Comparison of ENCODE assay signal across 30 cellular contexts in genomic region chr9:20191239-20191840, GRCh38.
A peak's percentile ranks its signal among the peaks of the same experiment; 100 is the strongest.
DNase-seq lines count a peak whose midpoint lies in the region; ATAC-seq, FAIRE-seq and TF ChIP-seq lines count a peak whose summit lies in the region.
"Had no signal": no experiment of that assay in that cellular context is flagged by ENCODE, and none has a peak within 500 bp of the region (broad histone marks: within the 10 kb centered on the region; RNA-seq: fewer than 3 reads in every experiment).

No MANE protein-coding gene starts in this region.

- no peak overlapping the region for H3K23ac ChIP-seq in H1 (ENCODE audit: insufficient read length)

- no peak overlapping the region for H2AK5ac ChIP-seq in H1 (ENCODE audit: low read depth, low read length)

- no peak overlapping the region for H4K5ac ChIP-seq in H1 (ENCODE audit: insufficient read length, low read depth, low read length)

- H3K4me3 ChIP-seq in LNCaP clone FGC (ENCODE audit: low read depth, low read length) = no peak overlapping the region
- no peak overlapping the region for H3K4me3 ChIP-seq in H1 (ENCODE audit: extremely low read depth in 1 of 4, insufficient read depth in 2 of 4, low read depth in 3 of 4, low read length in 4 of 4)
- H3K4me3 ChIP-seq: HAP-1, left lung, pancreas, right lobe of liver, tibial artery had no signal

- TF ChIP-seq EP300 in H1 (IDR thresholded peaks at IDR 0.05; ENCODE audit: borderline replicate concordance in 1 of 2, low read depth in 2 of 2, low read length in 2 of 2) = no peak

- no peak overlapping the region for H2AFZ ChIP-seq in H1 (ENCODE audit: low read length)

- 88% methylated on average over 4 of the region's 4 CpGs; no CpG with 5 or more reads in 1 of the 2 experiments for WGBS in H1 (ENCODE audit: extremely low coverage in 1 of 2, insufficient coverage in 1 of 2, insufficient read length in 1 of 2, insufficient replicate concordance in 2 of 2, low coverage in 1 of 2, low lambda C conversion rate in 2 of 2, missing lambda C conversion rate in 1 of 2), 2 experiments

- TF ChIP-seq CTCF in LNCaP clone FGC (IDR thresholded peaks at IDR 0.05; ENCODE audit: control insufficient read depth, extremely low read depth, insufficient read depth) = 0 out of 2 replicates have a peak, but pooled peaks have one; percentile 5
- TF ChIP-seq CTCF in H1 (IDR thresholded peaks at IDR 0.05; ENCODE audit: control extremely low read depth in 1 of 3, insufficient read depth in 1 of 3, low read depth in 1 of 3, low read length in 3 of 3) = peak in 2 of 3 experiments; percentile 2 to 18; a peak in 2 of 4 replicates

- H3K4me3 Mint-ChIP-seq in activated T-cell treated with anti-CD3 and anti-CD28 coated beads, Interleukin-2, amount 50 U/mL, for 24 hours = no peak overlapping the region
- H3K4me3 Mint-ChIP-seq: activated naive CD8-positive, alpha-beta T cell treated with anti-CD3 and anti-CD28 coated beads, Interleukin-2, amount 10 ng/mL, durations not matched to agents 7 days and 5 days; natural killer cell; stimulated activated naive CD8-positive, alpha-beta T cell treated with anti-CD3 and anti-CD28 coated beads, Interleukin-15, amount 100 ng/mL, for 72 hours had no signal

- H2BK5ac ChIP-seq in H1 (ENCODE audit: low read depth, low read length) = no peak overlapping the region

- H2BK15ac ChIP-seq in H1 (ENCODE audit: low read length) = no peak overlapping the region

- H3K27me3 Mint-ChIP-seq in activated T-cell treated with anti-CD3 and anti-CD28 coated beads, Interleukin-2, amount 50 U/mL, for 24 hours = no peaks in the 10 kb centered on the region
- H3K27me3 Mint-ChIP-seq: stimulated activated naive CD8-positive, alpha-beta T cell treated with anti-CD3 and anti-CD28 coated beads, Interleukin-15, amount 100 ng/mL, for 72 hours had no signal

- peaks cover 13% of the 10 kb centered on the region for H3K9me3 Mint-ChIP-seq in activated T-cell treated with anti-CD3 and anti-CD28 coated beads, Interleukin-2, amount 50 U/mL, for 24 hours

- no peak overlapping the region for H4K91ac ChIP-seq in H1 (replicated peaks; ENCODE audit: insufficient read length, low read length)

- FAIRE-seq in H1 (lab: Jason Lieb, UNC) = no peak
- FAIRE-seq: colon, pancreas, RCC 7860 had no signal

- no peak overlapping the region for H3K4ac ChIP-seq in H1 (replicated peaks; ENCODE audit: insufficient read length, low read depth, low read length)

- H3K23me2 ChIP-seq in H1 (ENCODE audit: low read depth, low read length) = no peaks in the 10 kb centered on the region

- H3K18ac ChIP-seq in H1 (ENCODE audit: extremely low read depth, low read length) = no peak overlapping the region

- H3K27ac Mint-ChIP-seq in activated T-cell treated with anti-CD3 and anti-CD28 coated beads, Interleukin-2, amount 50 U/mL, for 24 hours = no peak overlapping the region
- H3K27ac Mint-ChIP-seq: activated naive CD8-positive, alpha-beta T cell treated with anti-CD3 and anti-CD28 coated beads, Interleukin-2, amount 10 ng/mL, durations not matched to agents 7 days and 5 days; natural killer cell; stimulated activated naive CD8-positive, alpha-beta T cell treated with anti-CD3 and anti-CD28 coated beads, Interleukin-15, amount 100 ng/mL, for 72 hours had no signal

- no peak overlapping the region for H3K14ac ChIP-seq in H1 (ENCODE audit: insufficient read length)

- H3K36me3 ChIP-seq in H1 (ENCODE audit: control insufficient read depth in 2 of 4, insufficient read depth in 4 of 4, low read length in 3 of 4) = no peaks in the 10 kb centered on the region
- H3K36me3 ChIP-seq: HAP-1, left lung, pancreas, right lobe of liver, tibial artery, WERI-Rb-1 had no signal

- H3K4me2 ChIP-seq in H1 (ENCODE audit: insufficient read depth in 1 of 2, low read depth in 2 of 2, low read length in 2 of 2) = no peak overlapping the region

- H3K79me1 ChIP-seq in H1 (ENCODE audit: low read depth, low read length) = no peaks in the 10 kb centered on the region

- no peaks in the 10 kb centered on the region for H3K79me2 ChIP-seq in H1 (ENCODE audit: control insufficient read depth in 1 of 2, insufficient read depth in 2 of 2, low read length in 2 of 2)

- H3K9me3 ChIP-seq in H1 (ENCODE audit: insufficient read depth in 2 of 2, low read depth in 1 of 2, low read length in 1 of 2) = no peaks in the 10 kb centered on the region
- H3K9me3 ChIP-seq: HAP-1, right lobe of liver had no signal

- H3K9ac ChIP-seq in H1 (replicated peaks in 1 of 4; ENCODE audit: extremely low read depth in 1 of 4, low read depth in 3 of 4, low read length in 3 of 4) = no peak overlapping the region

- no peak for TF ChIP-seq POLR2A in H1 (IDR thresholded peaks at IDR 0.05; ENCODE audit: control extremely low read depth in 1 of 2, low read depth in 2 of 2, low read length in 2 of 2)

- H2BK120ac ChIP-seq in H1 (replicated peaks; ENCODE audit: low read depth, low read length) = no peak overlapping the region

- no peak overlapping the region for H2BK12ac ChIP-seq in H1 (ENCODE audit: low read depth, low read length)

- H3K4me1 Mint-ChIP-seq in activated T-cell treated with anti-CD3 and anti-CD28 coated beads, Interleukin-2, amount 50 U/mL, for 24 hours (ENCODE audit: low read depth) = no peaks in the 10 kb centered on the region
- H3K4me1 Mint-ChIP-seq: natural killer cell; stimulated activated naive CD8-positive, alpha-beta T cell treated with anti-CD3 and anti-CD28 coated beads, Interleukin-15, amount 100 ng/mL, for 72 hours had no signal

- ATAC-seq in HG02588 (IDR thresholded peaks at IDR 0.05; ENCODE audit: unreplicated experiment) = no peak
- ATAC-seq: left lung; natural killer cell; pancreas; right lobe of liver; SK-N-SH treated with all-trans-retinoic acid at 6 μM for 48 hours; stimulated activated naive CD8-positive, alpha-beta T cell treated with anti-CD3 and anti-CD28 coated beads, Interleukin-15, amount 100 ng/mL, for 72 hours had no signal

- no peaks in the 10 kb centered on the region for H3K27me3 ChIP-seq in H1 (replicated peaks in 1 of 4; ENCODE audit: control insufficient read depth in 3 of 4, extremely low read depth in 1 of 4, insufficient read depth in 3 of 4, low read length in 3 of 4)
- H3K27me3 ChIP-seq: left lung, pancreas, right lobe of liver, tibial artery had no signal

- peak in 1 of 2 experiments; percentile 9; a peak in 1 of 4 replicates for TF ChIP-seq RAD21 in H1 (IDR thresholded peaks at IDR 0.05 in 1 of 2, conservative IDR thresholded peaks at IDR 0.05 in 1 of 2; ENCODE audit: low read depth in 2 of 2, low read length in 2 of 2)

- H3K4me1 ChIP-seq in H1 (replicated peaks in 1 of 4; ENCODE audit: control insufficient read depth in 3 of 4, insufficient read depth in 4 of 4, low read length in 3 of 4) = peaks cover 0 to 10% (median 0%) of the 10 kb centered on the region in 4 experiments; a peak in 3 of 7 replicates
- H3K4me1 ChIP-seq: HAP-1, left lung, right lobe of liver, tibial artery had no signal

- H4K20me1 ChIP-seq in H1 (replicated peaks in 1 of 2; ENCODE audit: control insufficient read depth in 1 of 2, insufficient read depth in 2 of 2, low read length in 2 of 2) = no peaks in the 10 kb centered on the region

- H4K8ac ChIP-seq in H1 (ENCODE audit: extremely low read depth, insufficient read depth, low read length) = no peak overlapping the region

- no peak overlapping the region for H2BK20ac ChIP-seq in H1 (ENCODE audit: low read length)

- no peak overlapping the region for H3K56ac ChIP-seq in H1 (replicated peaks; ENCODE audit: insufficient read length, low read depth, low read length)

- CTCF ChIA-PET in H1 (lab: Charles Lee; ENCODE audit: partially characterized antibody) = interaction anchor here (1.1 to 4.0 kb wide), 3 partner anchors 10 to 640 kb away, joined by 3 to 10 read pairs (median 4); no protein-coding TSS in a partner anchor

- H3K36me3 Mint-ChIP-seq in activated T-cell treated with anti-CD3 and anti-CD28 coated beads, Interleukin-2, amount 50 U/mL, for 24 hours (ENCODE audit: low read depth) = no peaks in the 10 kb centered on the region
- H3K36me3 Mint-ChIP-seq: natural killer cell had no signal

- H3K27ac ChIP-seq in H1 (ENCODE audit: low read depth, low read length) = no peak overlapping the region
- H3K27ac ChIP-seq: left lung, pancreas, right lobe of liver, tibial artery, WERI-Rb-1 had no signal

- POLR2A ChIA-PET in H1 (lab: Charles Lee; ENCODE audit: partially characterized antibody) = no interaction called here

- peak; percentile 2 for DNase-seq in DMS53 (lab: John Stamatoyannopoulos, UW)
- DNase-seq in DMS53 treated with DMSO at 0.1 percent for 48 hours (lab: John Stamatoyannopoulos, UW; ENCODE audit: unreplicated experiment) = no peak
- DNase-seq in LNCaP clone FGC (ENCODE audit: low read depth) = no peak
- no peak for DNase-seq in H1 (ENCODE audit: low read depth in 1 of 2, low spot score in 2 of 2)
- DNase-seq in SK-N-DZ (ENCODE audit: low spot score) = no peak
- no peak for DNase-seq in NCI-H526 treated with DMSO at 0.1 percent for 48 hours (lab: John Stamatoyannopoulos, UW)
- DNase-seq in activated T-cell treated with anti-CD3 and anti-CD28 coated beads, Interleukin-2, amount 50 U/mL, for 24 hours = no peak
- DNase-seq: 8988T; activated CD4-positive, alpha-beta T cell treated with anti-CD3 and anti-CD28 coated beads, Interleukin-2, amount 50 U/mL, for 4 hours; activated CD8-positive, alpha-beta memory T cell treated with anti-CD3 and anti-CD28 coated beads, Interleukin-2, amount 50 U/mL, for 48 hours; activated effector memory CD4-positive, alpha-beta T cell treated with Interleukin-2 at 50 U/mL for 16 hours; activated naive CD8-positive, alpha-beta T cell treated with anti-CD3 and anti-CD28 coated beads, Interleukin-2, amount 10 ng/mL, durations not matched to agents 7 days and 5 days; COR-L47; Karpas-422; left lung; midbrain; natural killer cell; NCI-H1092; NCI-H1930; NK-92 treated with Interleukin-12 subunit alpha and Interleukin-12 subunit beta, amount 100 ng/mL, for 24 hours; pancreas; right lobe of liver; stimulated activated naive CD8-positive, alpha-beta T cell treated with anti-CD3 and anti-CD28 coated beads, Interleukin-15, amount 100 ng/mL, for 72 hours; tibial artery; WERI-Rb-1 had no signal

TF ChIP-seq in H1, 55 proteins besides CTCF, POLR2A, EP300 and RAD21:
- TF ChIP-seq RFX5 (IDR thresholded peaks at IDR 0.05; ENCODE audit: borderline replicate concordance, low read depth, low read length) = no peak
- no peak for TF ChIP-seq SUZ12 (IDR thresholded peaks at IDR 0.05; ENCODE audit: low read length)
- no peak for TF ChIP-seq ZNF274 (IDR thresholded peaks at IDR 0.05; ENCODE audit: borderline replicate concordance, extremely low read depth, low read length)
- TF ChIP-seq RBBP5 (IDR thresholded peaks at IDR 0.05; ENCODE audit: borderline replicate concordance, low read depth, low read length) = no peak
- no peak for TF ChIP-seq GTF2F1 (IDR thresholded peaks at IDR 0.05; ENCODE audit: borderline replicate concordance, low read depth, low read length)
- no peak for TF ChIP-seq CBX8 (IDR thresholded peaks at IDR 0.05; ENCODE audit: borderline replicate concordance, low read depth, low read length)
- no peak for TF ChIP-seq TCF12 (IDR thresholded peaks at IDR 0.05; ENCODE audit: low read depth, low read length)
- TF ChIP-seq MAX (IDR thresholded peaks at IDR 0.05) = no peak
